In genomic region chr9:107490606-107490970, GRCh38 we compare ENCODE assay signal across 9 cellular contexts. TPM values are rescaled to one million over a fixed set of nuclear protein-coding genes. Genes with fewer than 3 reads are reported as not detected.
DNase-seq lines count a peak whose midpoint lies in the region; ATAC-seq, FAIRE-seq and TF ChIP-seq lines count a peak whose summit lies in the region.
"Not testable (repeated sequence)": the region's sequence is repeated elsewhere in the genome, so short reads cannot be mapped to it uniquely, and the experiment has no call there.
"Had no signal": no experiment of that assay in that cellular context is flagged by ENCODE, and none has a peak within 500 bp of the region (broad histone marks: within the 10 kb centered on the region; RNA-seq: fewer than 3 reads in every experiment).

No MANE protein-coding gene starts in this region.

- not testable (repeated sequence) for H3K9me3 ChIP-seq in CD4-positive, alpha-beta memory T cell (ENCODE audit: control insufficient read depth in 1 of 2, low read length in 2 of 2); PC-3 (ENCODE audit: low read length); colonic mucosa; cardiac muscle cell (ENCODE audit: low read depth); lung (ENCODE audit: control insufficient read depth in 2 of 2, insufficient read depth in 1 of 2, low read length in 1 of 2); pancreas; thyroid gland

- not testable (repeated sequence) for FAIRE-seq in pancreas (lab: Jason Lieb, UNC)

- not testable (repeated sequence) for DNase-seq in CD4-positive, alpha-beta memory T cell; PC-3; cardiac muscle cell (ENCODE audit: low read depth in 1 of 2, low spot score in 1 of 2); lung (ENCODE audit: low spot score)
- DNase-seq in activated T-cell treated with anti-CD3 and anti-CD28 coated beads, Interleukin-2, amount 50 U/mL, for 48 hours = peak; percentile 16 to 18
- DNase-seq in colonic mucosa = peak; percentile 39
- peak in 5 of 6 donors; percentile 28 to 59 (median 40) for DNase-seq in pancreas
- DNase-seq in thyroid gland = peak; percentile 38 to 39

- H3K4me3 ChIP-seq in CD4-positive, alpha-beta memory T cell (ENCODE audit: low read length in 2 of 2); lung: not testable (repeated sequence)
- H3K4me3 ChIP-seq in PC-3 (ENCODE audit: low read length) (peak overlapping the region; percentile 86), colonic mucosa (peak overlapping the region; percentile 60), cardiac muscle cell (peak overlapping the region; percentile 57), pancreas (peak overlapping the region; percentile 33 to 65 (median 56)), thyroid gland (replicated peaks in 1 of 3) (peak overlapping the region in 1 of 3 donors; percentile 53)

- H3K79me2 ChIP-seq in PC-3 (ENCODE audit: low read length) = peaks cover 38% of the 10 kb centered on the region

- 11 to 19% methylated on average over 23 of the region's 23 CpGs for whole genome bisulfite sequencing in lung, 2 donors
- WGBS in pancreas, 2 donors = 13% methylated on average over 21 to 23 of the region's 23 CpGs
- 16 to 19% methylated on average over 23 of the region's 23 CpGs for WGBS in thyroid gland, 2 donors

- not testable (repeated sequence) for H3F3A ChIP-seq in PC-3 (ENCODE audit: low read length, unreplicated experiment)

- BruUV-seq in PC-3 (replicated peaks; lab: Mats Ljungman, UMichigan) = TSS peak; percentile 53

- CTCF ChIA-PET in CD4-positive, alpha-beta memory T cell (lab: Charles Lee; ENCODE audit: partially characterized antibody) = interaction anchor here (0.8 kb wide), 1 partner anchor 62 kb away, joined by 3 read pairs; no protein-coding TSS in a partner anchor
- CTCF ChIA-PET in PC-3 (lab: Charles Lee) = not testable (repeated sequence)

- H3K36me3 Mint-ChIP-seq in CD4-positive, alpha-beta memory T cell = not testable (repeated sequence)

- peak overlapping the region; percentile 64 to 80 (median 74) for H3K4me3 Mint-ChIP-seq in CD4-positive, alpha-beta memory T cell

- H3K27me3 ChIP-seq in CD4-positive, alpha-beta memory T cell (ENCODE audit: insufficient read depth, low read length); PC-3 (ENCODE audit: low read length); colonic mucosa; lung (ENCODE audit: control insufficient read depth, insufficient read depth); pancreas; thyroid gland: not testable (repeated sequence)
- peaks cover 92% of the 10 kb centered on the region for H3K27me3 ChIP-seq in cardiac muscle cell

- not testable (repeated sequence) for ATAC-seq in PC-3; lung (ENCODE audit: insufficient read depth, low FRiP score)
- ATAC-seq in pancreas = peak in 1 of 4 donors; percentile 1

- H2AFZ ChIP-seq in PC-3 (ENCODE audit: low read length) = peak overlapping the region; percentile 73; the same call in 1 of the 2 replicates

- H3K4me2 ChIP-seq in PC-3 (ENCODE audit: low read length) = peak overlapping the region; percentile 99

- peaks cover 25% of the 10 kb centered on the region for H3K4me1 ChIP-seq in CD4-positive, alpha-beta memory T cell (ENCODE audit: insufficient read depth, low read length)
- H3K4me1 ChIP-seq in PC-3 (ENCODE audit: insufficient read depth, low read length) (peaks cover 15% of the 10 kb centered on the region), pancreas (peaks cover 9 to 14% (median 12%) of the 10 kb centered on the region in 3 donors), thyroid gland (peaks cover 10 to 18% of the 10 kb centered on the region in 2 donors)
- H3K4me1 ChIP-seq in colonic mucosa; cardiac muscle cell (ENCODE audit: low read depth); lung (ENCODE audit: control insufficient read depth in 2 of 2, insufficient read depth in 2 of 2, low read length in 2 of 2): not testable (repeated sequence)

- H3K27me3 Mint-ChIP-seq in CD4-positive, alpha-beta memory T cell = peaks cover 23 to 32% of the 10 kb centered on the region in 2 donors

- not testable (repeated sequence) for H3K9me3 Mint-ChIP-seq in CD4-positive, alpha-beta memory T cell

- not testable (repeated sequence) for TF ChIP-seq POLR2A in thyroid gland (IDR thresholded peaks at IDR 0.05)

- not testable (repeated sequence) for H3K9me2 ChIP-seq in PC-3 (replicated peaks; ENCODE audit: low read length)

- not testable (repeated sequence) for H3K36me3 ChIP-seq in CD4-positive, alpha-beta memory T cell (ENCODE audit: insufficient read depth, low read length); colonic mucosa; cardiac muscle cell; pancreas; thyroid gland
- H3K36me3 ChIP-seq in PC-3 (ENCODE audit: low read depth, low read length) (peaks cover 12% of the 10 kb centered on the region), lung (ENCODE audit: control insufficient read depth in 2 of 2, insufficient read depth in 2 of 2, low read length in 2 of 2) (peaks cover 0 to 16% of the 10 kb centered on the region in 2 donors)

- POLR2A ChIA-PET in CD4-positive, alpha-beta memory T cell (lab: Charles Lee; ENCODE audit: partially characterized antibody); PC-3 (lab: Charles Lee; ENCODE audit: unreplicated experiment): not testable (repeated sequence)

- not testable (repeated sequence) for H3K27ac ChIP-seq in CD4-positive, alpha-beta memory T cell (ENCODE audit: low read depth, low read length); cardiac muscle cell
- peak overlapping the region; percentile 64; the same call in 1 of the 2 replicates for H3K27ac ChIP-seq in PC-3 (ENCODE audit: low read length)
- peak overlapping the region; percentile 90 for H3K27ac ChIP-seq in colonic mucosa
- peak overlapping the region; percentile 86 to 87 for H3K27ac ChIP-seq in lung (ENCODE audit: low read depth in 1 of 2, low read length in 1 of 2)
- peak overlapping the region in 1 of 4 donors; percentile 67 for H3K27ac ChIP-seq in pancreas
- H3K27ac ChIP-seq in thyroid gland = peak overlapping the region; percentile 26 to 87 (median 83)

- peaks cover 3 to 28% (median 9%) of the 10 kb centered on the region in 4 donors for H3K4me1 Mint-ChIP-seq in CD4-positive, alpha-beta memory T cell

- intact Hi-C loops in CD4-positive, alpha-beta memory T cell (cut with micrococcal nuclease); pancreas (cut with DNase I); thyroid gland (cut with DNase I): not testable (repeated sequence)
- intact Hi-C loops in PC-3 (cut with micrococcal nuclease) = loop anchor here (5.0 kb wide), 1 partner anchor 57 kb away; no protein-coding TSS in a partner anchor
- intact Hi-C loops in colonic mucosa (cut with DNase I) = loop anchor here (5.0 kb wide), 1 partner anchor 92 kb away; no protein-coding TSS in a partner anchor

- H3K9ac ChIP-seq in PC-3 (ENCODE audit: low read length) = peak overlapping the region; percentile 68
- H3K9ac ChIP-seq in colonic mucosa (ENCODE audit: low read depth in 2 of 2, low read length in 2 of 2) = peak overlapping the region; percentile 93 to 98

- H3K27ac Mint-ChIP-seq in CD4-positive, alpha-beta memory T cell = peak overlapping the region in 6 of 7 donors; percentile 47 to 83 (median 72)

- peaks cover 27% of the 10 kb centered on the region for H4K20me1 ChIP-seq in PC-3 (ENCODE audit: low read length)

- not testable (repeated sequence) for TF ChIP-seq CTCF in PC-3 (conservative IDR thresholded peaks at IDR 0.05; ENCODE audit: low read depth, low read length); colonic mucosa (IDR thresholded peaks at IDR 0.05); cardiac muscle cell (IDR thresholded peaks at IDR 0.05; ENCODE audit: low read depth, low read length); lung (IDR thresholded peaks at IDR 0.05; ENCODE audit: control extremely low read depth, extremely low read depth); pancreas (IDR thresholded peaks at IDR 0.05); thyroid gland (IDR thresholded peaks at IDR 0.05)

RNA-seq across cellular contexts. Expression of gene KLF4, which starts 1.0 kb away (rescaled TPM):
- total RNA-seq in CD4-positive, alpha-beta memory T cell = under 1 TPM; 0.19 to 0.79 TPM
- not detected for polyA plus RNA-seq in CD4-positive, alpha-beta memory T cell
- total RNA-seq in PC-3 (2014; rRNA removed) = 38.8 and 55.1 TPM in 2 replicates
- total RNA-seq in colonic mucosa = 100 to 1,000 TPM; 209 to 398 TPM
- total RNA-seq in cardiac muscle cell = 0.56 and 1.4 TPM in 2 replicates
- polyA plus RNA-seq in cardiac muscle cell = not detected in 2 replicates
- total RNA-seq in lung = 10 to 100 TPM; 61.0 to 80.7 TPM
- polyA plus RNA-seq in lung = 10 to 100 TPM; 23.3 to 75.0 TPM
- total RNA-seq in pancreas = 1 to 10 TPM; 3.2 to 9.9 (median 5.6) TPM
- 1 to 10 TPM; 5.5 to 8.0 TPM for polyA plus RNA-seq in pancreas
- 10 to 100 TPM; 24.9 to 56.6 (median 30.3) TPM for total RNA-seq in thyroid gland
- total RNA-seq: OCI-LY7 had no signal
